9 cellular contexts compared by ENCODE assay signal in genomic region chr5:139903805-139904565, GRCh38.
DNase-seq lines count a peak whose midpoint lies in the region; ATAC-seq, FAIRE-seq and TF ChIP-seq lines count a peak whose summit lies in the region.
"Had no signal": no experiment of that assay in that cellular context is flagged by ENCODE, and none has a peak within 500 bp of the region (broad histone marks: within the 10 kb centered on the region; RNA-seq: fewer than 3 reads in every experiment).

No MANE protein-coding gene starts in this region.

- H3K4me3 Mint-ChIP-seq in WTC11 (peak overlapping the region; percentile 71), glutamatergic neuron (ENCODE audit: unreplicated experiment) (peak overlapping the region; percentile 71)

- POLR2A ChIA-PET in WTC11 (lab: Charles Lee): interaction anchor here (0.5 kb wide), 1 partner anchor 53 kb away, joined by 3 read pairs; no protein-coding TSS in a partner anchor

- H3K9me3 ChIP-seq in kidney (ENCODE audit: control insufficient read depth in 1 of 2, low read length in 2 of 2): no peaks in the 10 kb centered on the region

- ATAC-seq in WTC11 (peak; percentile 50), GM21367 (IDR thresholded peaks at IDR 0.05; ENCODE audit: unreplicated experiment) (no peak)

- intact Hi-C loops in kidney (cut with DNase I): no loop called here

- CTCF ChIA-PET in WTC11 (lab: Charles Lee): interaction anchor here (0.7 to 8.7 kb wide), 8 partner anchors 10 to 270 kb away, joined by 3 to 83 read pairs (median 4); no protein-coding TSS in a partner anchor

- H3K9ac ChIP-seq in kidney (ENCODE audit: low read length in 2 of 2): no peak overlapping the region

- peaks cover 49% of the 10 kb centered on the region for H3K27me3 Mint-ChIP-seq in WTC11 (ENCODE audit: low read depth)
- H3K27me3 Mint-ChIP-seq in glutamatergic neuron (ENCODE audit: unreplicated experiment): peaks cover 12% of the 10 kb centered on the region

- H3K27ac ChIP-seq in kidney (ENCODE audit: low read depth in 2 of 2, low read length in 2 of 2): no peak overlapping the region

- peaks cover 0 to 2% of the 10 kb centered on the region in 2 donors for H3K4me1 ChIP-seq in kidney (ENCODE audit: control insufficient read depth in 1 of 2, insufficient read depth in 1 of 2, low read depth in 1 of 2, low read length in 2 of 2)

- peak; percentile 63 for DNase-seq in activated effector memory CD4-positive, alpha-beta T cell treated with anti-CD3 and anti-CD28 coated beads, Interleukin-2, amount 50 U/mL, for 16 hours
- DNase-seq in activated effector memory CD4-positive, alpha-beta T cell treated with Interleukin-2 at 50 U/mL for 16 hours: no peak
- peak; percentile 67 for DNase-seq in WTC11 (ENCODE audit: low spot score)
- DNase-seq in glutamatergic neuron: peak; percentile 69
- peak; percentile 44 for DNase-seq in occipital lobe (lab: John Stamatoyannopoulos, UW)
- no peak for DNase-seq in kidney
- no peak for DNase-seq in cerebellar cortex (ENCODE audit: low spot score)

- H3K4me3 ChIP-seq in kidney (ENCODE audit: low read length in 2 of 2): peak overlapping the region in 1 of 2 donors; percentile 32

- no peaks in the 10 kb centered on the region for H3K36me3 Mint-ChIP-seq in WTC11
- peaks cover 7% of the 10 kb centered on the region for H3K36me3 Mint-ChIP-seq in glutamatergic neuron (ENCODE audit: unreplicated experiment)

- H3K9me3 Mint-ChIP-seq in WTC11: no peaks in the 10 kb centered on the region
- H3K9me3 Mint-ChIP-seq in glutamatergic neuron (ENCODE audit: unreplicated experiment): no peaks in the 10 kb centered on the region

- no peak for TF ChIP-seq CTCF in WTC11 (IDR thresholded peaks at IDR 0.05)
- no peak for TF ChIP-seq CTCF in glutamatergic neuron (IDR thresholded peaks at IDR 0.05; ENCODE audit: partially characterized antibody, unreplicated experiment)
- TF ChIP-seq CTCF in kidney (IDR thresholded peaks at IDR 0.05; ENCODE audit: borderline replicate concordance, extremely low read depth, insufficient read depth): no peak

- H3K4me1 Mint-ChIP-seq in WTC11 (peaks cover 12% of the 10 kb centered on the region), glutamatergic neuron (ENCODE audit: low read depth, unreplicated experiment) (peaks cover 3% of the 10 kb centered on the region)

- no peaks in the 10 kb centered on the region for H3K36me3 ChIP-seq in kidney (ENCODE audit: control insufficient read depth in 1 of 2, insufficient read depth in 2 of 2, low read length in 2 of 2)

- no peak for FAIRE-seq in kidney (lab: Jason Lieb, UNC)
- FAIRE-seq: G401.6 had no signal

- H3K27ac Mint-ChIP-seq in WTC11: no peak overlapping the region
- no peak overlapping the region for H3K27ac Mint-ChIP-seq in glutamatergic neuron (ENCODE audit: unreplicated experiment)

TF ChIP-seq in WTC11, 78 proteins besides CTCF, POLR2A, EP300 and RAD21:
- no peak for TF ChIP-seq JUN (CRISPR knock-in tag; IDR thresholded peaks at IDR 0.05)
- 0 out of 2 replicates have a peak, but pooled peaks have one; percentile 4 for TF ChIP-seq MYBL2 (CRISPR knock-in tag; IDR thresholded peaks at IDR 0.05)
- TF ChIP-seq, protein P1, sequence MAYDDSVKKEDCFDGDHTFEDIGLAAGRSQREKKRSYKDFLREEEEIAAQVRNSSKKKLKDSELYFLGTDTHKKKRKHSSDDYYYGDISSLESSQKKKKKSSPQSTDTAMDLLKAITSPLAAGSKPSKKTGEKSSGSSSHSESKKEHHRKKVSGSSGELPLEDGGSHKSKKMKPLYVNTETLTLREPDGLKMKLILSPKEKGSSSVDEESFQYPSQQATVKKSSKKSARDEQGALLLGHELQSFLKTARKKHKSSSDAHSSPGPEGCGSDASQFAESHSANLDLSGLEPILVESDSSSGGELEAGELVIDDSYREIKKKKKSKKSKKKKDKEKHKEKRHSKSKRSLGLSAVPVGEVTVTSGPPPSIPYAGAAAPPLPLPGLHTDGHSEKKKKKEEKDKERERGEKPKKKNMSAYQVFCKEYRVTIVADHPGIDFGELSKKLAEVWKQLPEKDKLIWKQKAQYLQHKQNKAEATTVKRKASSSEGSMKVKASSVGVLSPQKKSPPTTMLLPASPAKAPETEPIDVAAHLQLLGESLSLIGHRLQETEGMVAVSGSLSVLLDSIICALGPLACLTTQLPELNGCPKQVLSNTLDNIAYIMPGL (CRISPR knock-in tag; IDR thresholded peaks at IDR 0.05): peak; percentile 73; the same call in 1 of the 2 replicates
- TF ChIP-seq ATF2 (CRISPR knock-in tag; IDR thresholded peaks at IDR 0.05; ENCODE audit: borderline replicate concordance, low read depth): no peak
- 0 out of 2 replicates have a peak, but pooled peaks have one; percentile 36 for TF ChIP-seq RELA (CRISPR knock-in tag; IDR thresholded peaks at IDR 0.05; ENCODE audit: borderline replicate concordance)
- TF ChIP-seq ETV6 (CRISPR knock-in tag; IDR thresholded peaks at IDR 0.05): peak; percentile 34; the same call in 1 of the 2 replicates
- peak; percentile 25; the same call in 1 of the 2 replicates for TF ChIP-seq FOXK1 (CRISPR knock-in tag; IDR thresholded peaks at IDR 0.05)
- 0 out of 2 replicates have a peak, but pooled peaks have one; percentile 39 for TF ChIP-seq FOXP1 (CRISPR knock-in tag; IDR thresholded peaks at IDR 0.05; ENCODE audit: borderline replicate concordance)
- TF ChIP-seq, protein P2, sequence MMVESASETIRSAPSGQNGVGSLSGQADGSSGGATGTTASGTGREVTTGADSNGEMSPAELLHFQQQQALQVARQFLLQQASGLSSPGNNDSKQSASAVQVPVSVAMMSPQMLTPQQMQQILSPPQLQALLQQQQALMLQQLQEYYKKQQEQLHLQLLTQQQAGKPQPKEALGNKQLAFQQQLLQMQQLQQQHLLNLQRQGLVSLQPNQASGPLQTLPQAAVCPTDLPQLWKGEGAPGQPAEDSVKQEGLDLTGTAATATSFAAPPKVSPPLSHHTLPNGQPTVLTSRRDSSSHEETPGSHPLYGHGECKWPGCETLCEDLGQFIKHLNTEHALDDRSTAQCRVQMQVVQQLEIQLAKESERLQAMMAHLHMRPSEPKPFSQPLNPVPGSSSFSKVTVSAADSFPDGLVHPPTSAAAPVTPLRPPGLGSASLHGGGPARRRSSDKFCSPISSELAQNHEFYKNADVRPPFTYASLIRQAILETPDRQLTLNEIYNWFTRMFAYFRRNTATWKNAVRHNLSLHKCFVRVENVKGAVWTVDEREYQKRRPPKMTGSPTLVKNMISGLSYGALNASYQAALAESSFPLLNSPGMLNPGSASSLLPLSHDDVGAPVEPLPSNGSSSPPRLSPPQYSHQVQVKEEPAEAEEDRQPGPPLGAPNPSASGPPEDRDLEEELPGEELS (CRISPR knock-in tag; IDR thresholded peaks at IDR 0.05): 0 out of 2 replicates have a peak, but pooled peaks have one; percentile 15
- TF ChIP-seq ZNF425 (CRISPR knock-in tag; conservative IDR thresholded peaks at IDR 0.05): no peak
- 0 out of 2 replicates have a peak, but pooled peaks have one; percentile 22 for TF ChIP-seq E2F1 (CRISPR knock-in tag; IDR thresholded peaks at IDR 0.05)
- peak; percentile 51; the same call in 1 of the 2 replicates for TF ChIP-seq TP53 (CRISPR knock-in tag; IDR thresholded peaks at IDR 0.05)
- TF ChIP-seq, protein P3, sequence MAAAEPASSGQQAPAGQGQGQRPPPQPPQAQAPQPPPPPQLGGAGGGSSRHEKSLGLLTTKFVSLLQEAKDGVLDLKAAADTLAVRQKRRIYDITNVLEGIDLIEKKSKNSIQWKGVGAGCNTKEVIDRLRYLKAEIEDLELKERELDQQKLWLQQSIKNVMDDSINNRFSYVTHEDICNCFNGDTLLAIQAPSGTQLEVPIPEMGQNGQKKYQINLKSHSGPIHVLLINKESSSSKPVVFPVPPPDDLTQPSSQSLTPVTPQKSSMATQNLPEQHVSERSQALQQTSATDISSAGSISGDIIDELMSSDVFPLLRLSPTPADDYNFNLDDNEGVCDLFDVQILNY (CRISPR knock-in tag; IDR thresholded peaks at IDR 0.05): 0 out of 2 replicates have a peak, but pooled peaks have one; percentile 57

Comparison
In these comparisons a context has a peak if more than half of its experiments do, and no peak if none do; other contexts are left out.
1. DNase-seq: peak in activated effector memory CD4-positive, alpha-beta T cell treated with anti-CD3 and anti-CD28 coated beads, Interleukin-2, amount 50 U/mL, for 16 hours (single experiment), WTC11 (single experiment), glutamatergic neuron (single experiment) and occipital lobe (single experiment); none in activated effector memory CD4-positive, alpha-beta T cell treated with Interleukin-2 at 50 U/mL for 16 hours (single experiment), kidney (single experiment) and cerebellar cortex (single experiment).